ENCODE assay signal across 29 cellular contexts in the genomic region with DNA sequence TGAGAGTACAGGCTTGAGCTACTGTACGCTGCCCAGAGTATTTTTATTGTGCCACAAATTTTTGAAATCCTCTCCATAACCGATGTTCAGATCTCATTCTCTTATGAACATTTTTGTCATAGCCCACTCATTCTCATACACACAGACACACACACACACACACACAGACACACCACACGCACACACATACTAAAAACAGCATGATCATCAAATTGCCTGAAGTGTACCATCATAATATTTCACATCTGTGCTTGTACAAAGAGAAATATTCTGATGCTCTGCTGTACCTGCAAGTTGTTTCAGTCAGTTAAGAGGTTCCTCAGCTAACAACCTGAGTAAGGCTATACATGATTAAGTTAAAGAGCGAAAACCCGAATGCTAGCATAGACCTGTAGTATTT.
"Had no signal": no experiment of that assay in that cellular context is flagged by ENCODE, and none has a peak within 500 bp of the region (broad histone marks: within the 10 kb centered on the region; RNA-seq: fewer than 3 reads in every experiment).

No MANE protein-coding gene starts in this region.

- H3K4me2 ChIP-seq: hepatocyte had no signal

- H3K27me3 ChIP-seq: colonic mucosa, dorsolateral prefrontal cortex, esophagus muscularis mucosa, esophagus squamous epithelium, foreskin keratinocyte, gastrocnemius medialis, gastroesophageal sphincter, heart left ventricle, heart right ventricle, hepatocyte had no signal

- H3K27me3 Mint-ChIP-seq: dendritic cell treated with granulocyte-macrophage colony-stimulating factor and Interleukin-4, amounts not matched to agents 40 ng/mL and 50 ng/mL, for 4 days; effector memory CD8-positive, alpha-beta T cell had no signal

- DNase-seq: colonic mucosa; cortex of kidney; dermis blood vessel endothelial cell; dorsolateral prefrontal cortex; effector CD4-positive, alpha-beta T cell; effector CD8-positive, alpha-beta T cell; effector memory CD4-positive, alpha-beta T cell; effector memory CD8-positive, alpha-beta T cell; endodermal cell; erythroblast; esophagus squamous epithelium; foreskin fibroblast; foreskin keratinocyte; foreskin melanocyte; gastrocnemius medialis; glutamatergic neuron; head of caudate nucleus; heart left ventricle; heart right ventricle had no signal

- H3K4me3 ChIP-seq: colonic mucosa, coronary artery, dorsolateral prefrontal cortex, esophagus muscularis mucosa, esophagus squamous epithelium, gastrocnemius medialis, gastroesophageal sphincter, heart left ventricle, heart right ventricle, hepatocyte had no signal

- H3K4me3 Mint-ChIP-seq: dendritic cell treated with granulocyte-macrophage colony-stimulating factor and Interleukin-4, amounts not matched to agents 40 ng/mL and 50 ng/mL, for 4 days; effector memory CD8-positive, alpha-beta T cell; endodermal cell had no signal

- H3K36me3 ChIP-seq: colonic mucosa, esophagus muscularis mucosa, esophagus squamous epithelium, gastrocnemius medialis, gastroesophageal sphincter, heart left ventricle, heart right ventricle had no signal

- ATAC-seq: effector memory CD8-positive, alpha-beta T cell; esophagus mucosa; foreskin keratinocyte; gastrocnemius medialis; gastroesophageal sphincter; heart left ventricle; heart right ventricle had no signal

- H3K9me3 ChIP-seq: colonic mucosa, esophagus muscularis mucosa, gastrocnemius medialis had no signal

- FAIRE-seq: endometrium, endothelial cell of umbilical vein, frontal cortex had no signal

- H2AFZ ChIP-seq: hepatocyte had no signal

- H3K27ac Mint-ChIP-seq: dendritic cell treated with granulocyte-macrophage colony-stimulating factor and Interleukin-4, amounts not matched to agents 40 ng/mL and 50 ng/mL, for 4 days; effector memory CD8-positive, alpha-beta T cell; endodermal cell had no signal

- H3K4me1 ChIP-seq: colonic mucosa, esophagus muscularis mucosa, esophagus squamous epithelium, foreskin keratinocyte, gastrocnemius medialis, gastroesophageal sphincter, heart left ventricle, heart right ventricle had no signal

- H3K79me2 ChIP-seq: hepatocyte had no signal

- H3K27ac ChIP-seq: colonic mucosa, coronary artery, dorsolateral prefrontal cortex, epithelial cell of prostate, esophagus muscularis mucosa, esophagus squamous epithelium, foreskin keratinocyte, gastrocnemius medialis, gastroesophageal sphincter, heart left ventricle, heart right ventricle, hepatocyte had no signal
